8 cellular contexts compared by ENCODE assay signal in genomic region chr1:1399187-1399869, GRCh38. TPM values are rescaled to one million over a fixed set of nuclear protein-coding genes. Genes with fewer than 3 reads are reported as not detected.
A peak's percentile ranks its signal among the peaks of the same experiment; 100 is the strongest.
DNase-seq lines count a peak whose midpoint lies in the region; ATAC-seq and TF ChIP-seq lines count a peak whose summit lies in the region.

Gene CCNL2, minus strand, starts transcription at chr1:1399335. Its CDS starts 29 bp downstream, at chr1:1399306.

- peaks cover 56% of the 10 kb centered on the region for H3K36me3 ChIP-seq in SK-N-MC (ENCODE audit: insufficient read depth, low read length)

- ATAC-seq in HG02571 (IDR thresholded peaks at IDR 0.05; ENCODE audit: unreplicated experiment) = peak; percentile 85

- no peaks in the 10 kb centered on the region for H3K9me3 ChIP-seq in SK-N-MC (ENCODE audit: low read depth, low read length)

- CTCF ChIA-PET in GM10248 (lab: Yijun Ruan, JAX) = interaction anchor here (0.8 to 2.9 kb wide), 12 partner anchors 10 to 106 kb away, joined by 3 to 20 read pairs (median 6); partner anchors contain the start of gene AURKAIP1

- POLR2A ChIA-PET in GM10248 (lab: Yijun Ruan, JAX) = interaction anchor here (1.0 to 1.4 kb wide), 3 partner anchors 10 to 27 kb away, joined by 4 to 8 read pairs (median 5); partner anchors contain the start of gene AURKAIP1

- DNase-seq in GM10248 (ENCODE audit: extremely low spot score) = peak; percentile 99
- peak; percentile 99 for DNase-seq in NB4 (ENCODE audit: low read depth)
- DNase-seq in SK-N-MC (ENCODE audit: low read depth, low spot score) = peak; percentile 78
- DNase-seq in activated naive CD4-positive, alpha-beta T cell treated with anti-CD3 and anti-CD28 coated beads, Interleukin-2, amount 50 U/mL, for 16 hours = peak; percentile 100
- DNase-seq in globus pallidus (ENCODE audit: low spot score) = peak; percentile 95
- DNase-seq in occipital lobe (lab: John Stamatoyannopoulos, UW) = peak; percentile 96

- H3K9ac ChIP-seq in SK-N-MC (ENCODE audit: insufficient read length) = peak within 1 kb of the TSS; percentile 93

- H3K27ac ChIP-seq in SK-N-MC = peak within 1 kb of the TSS; percentile 62
- peak within 1 kb of the TSS; percentile 65 for H3K27ac ChIP-seq in temporal lobe (ENCODE audit: low read depth, low read length)

- TF ChIP-seq POLR2A in NB4 (IDR thresholded peaks at IDR 0.05; ENCODE audit: extremely low read depth, insufficient read length) = peak; percentile 90

- TF ChIP-seq CTCF in GM10248 (IDR thresholded peaks at IDR 0.05; ENCODE audit: control extremely low read depth, extremely low read depth, low read depth, missing control alignments) (no peak), NB4 (IDR thresholded peaks at IDR 0.05; ENCODE audit: low read depth, low read length) (peak; percentile 11)

- H3K4me3 ChIP-seq in NB4 (ENCODE audit: low read depth, low read length) (peak within 1 kb of the TSS; percentile 93), SK-N-MC (peak within 1 kb of the TSS; percentile 93)

RNA-seq across cellular contexts. Expression of gene CCNL2, which starts in this region (rescaled TPM):
- total RNA-seq in occipital lobe = 116 TPM
- 86.1 TPM for total RNA-seq in temporal lobe

Comparison
In these comparisons a context has a peak if more than half of its experiments do, and no peak if none do; other contexts are left out.
1. Peak in every context shown above with its lines: DNase-seq, ATAC-seq, H3K4me3 ChIP-seq and H3K27ac ChIP-seq.